Comparison of ENCODE assay signal across 18 cellular contexts in genomic region chr2:238345286-238345968, GRCh38. TPM values are rescaled to one million over a fixed set of nuclear protein-coding genes. Genes with fewer than 3 reads are reported as not detected.
A peak's percentile ranks its signal among the peaks of the same experiment; 100 is the strongest.
DNase-seq lines count a peak whose midpoint lies in the region; ATAC-seq and TF ChIP-seq lines count a peak whose summit lies in the region.
"Had no signal": no experiment of that assay in that cellular context is flagged by ENCODE, and none has a peak within 500 bp of the region (broad histone marks: within the 10 kb centered on the region; RNA-seq: fewer than 3 reads in every experiment).

No MANE protein-coding gene starts in this region.

- no peaks in the 10 kb centered on the region for H3K9me3 Mint-ChIP-seq in activated T-helper 17 cell treated with anti-CD3 and anti-CD28 coated beads, Interleukin-2, amount 50 U/mL, for 72 hours
- H3K9me3 Mint-ChIP-seq in T-helper 2 cell treated with Interferon-gamma antibody and Interleukin-4, amounts not matched to agents 5 μg/mL and 100 μg/mL, for 36 hours = no peaks in the 10 kb centered on the region
- H3K9me3 Mint-ChIP-seq in CD14-positive monocyte = peaks cover 0 to 1% (median 0%) of the 10 kb centered on the region in 7 donors

- H3K27me3 Mint-ChIP-seq in activated T-helper 17 cell treated with anti-CD3 and anti-CD28 coated beads, Interleukin-2, amount 50 U/mL, for 72 hours = no peaks in the 10 kb centered on the region
- no peaks in the 10 kb centered on the region for H3K27me3 Mint-ChIP-seq in T-helper 2 cell treated with Interferon-gamma antibody and Interleukin-4, amounts not matched to agents 5 μg/mL and 100 μg/mL, for 36 hours (ENCODE audit: low read depth)
- no peaks in the 10 kb centered on the region for H3K27me3 Mint-ChIP-seq in CD14-positive monocyte (ENCODE audit: low read depth in 3 of 3)

- no peaks in the 10 kb centered on the region for H3K36me3 Mint-ChIP-seq in activated T-helper 17 cell treated with anti-CD3 and anti-CD28 coated beads, Interleukin-2, amount 50 U/mL, for 72 hours (ENCODE audit: low read depth)
- no peaks in the 10 kb centered on the region for H3K36me3 Mint-ChIP-seq in T-helper 2 cell treated with Interferon-gamma antibody and Interleukin-4, amounts not matched to agents 5 μg/mL and 100 μg/mL, for 36 hours (ENCODE audit: low read depth)
- H3K36me3 Mint-ChIP-seq in CD14-positive monocyte = peaks cover 15 to 17% of the 10 kb centered on the region in 2 donors

- no peak for TF ChIP-seq CTCF in CD14-positive monocyte (IDR thresholded peaks at IDR 0.05)

- DNase-seq in COR-L47 (lab: John Stamatoyannopoulos, UW) (peak; percentile 55), NCI-H146 (lab: John Stamatoyannopoulos, UW) (peak; percentile 60), left ventricle myocardium superior (peak; percentile 63), CD14-positive monocyte (ENCODE audit: low spot score) (no peak), mesenteric fat pad (ENCODE audit: low spot score) (no peak), NCI-H1694 treated with DMSO at 0.1 percent for 48 hours (lab: John Stamatoyannopoulos, UW) (no peak)
- no peak for DNase-seq in T-helper 2 cell treated with Interferon-gamma antibody and Interleukin-4, amounts not matched to agents 5 μg/mL and 100 μg/mL, for 36 hours (ENCODE audit: low spot score)
- DNase-seq: C1 segment of cervical spinal cord, DMS 273 treated with DMSO at 0.1 percent for 48 hours, GDM1, IMR-90, Karpas-422, MG63, NCI-H1092, NCI-H1930, SJCRH30 had no signal

- intact Hi-C loops in left ventricle myocardium superior (cut with micrococcal nuclease) (no loop called here), CD14-positive monocyte (cut with micrococcal nuclease) (no loop called here)

- peak overlapping the region; percentile 38 for H3K27ac Mint-ChIP-seq in activated T-helper 17 cell treated with anti-CD3 and anti-CD28 coated beads, Interleukin-2, amount 50 U/mL, for 72 hours
- no peak overlapping the region for H3K27ac Mint-ChIP-seq in T-helper 2 cell treated with Interferon-gamma antibody and Interleukin-4, amounts not matched to agents 5 μg/mL and 100 μg/mL, for 36 hours
- H3K27ac Mint-ChIP-seq in CD14-positive monocyte = peak overlapping the region in 1 of 7 donors; percentile 35

- peaks cover 5% of the 10 kb centered on the region for H3K4me1 Mint-ChIP-seq in activated T-helper 17 cell treated with anti-CD3 and anti-CD28 coated beads, Interleukin-2, amount 50 U/mL, for 72 hours
- no peaks in the 10 kb centered on the region for H3K4me1 Mint-ChIP-seq in T-helper 2 cell treated with Interferon-gamma antibody and Interleukin-4, amounts not matched to agents 5 μg/mL and 100 μg/mL, for 36 hours (ENCODE audit: low read depth)
- no peaks in the 10 kb centered on the region for H3K4me1 Mint-ChIP-seq in CD14-positive monocyte

- ATAC-seq in activated T-helper 17 cell treated with anti-CD3 and anti-CD28 coated beads, Interleukin-2, amount 50 U/mL, for 72 hours (replicated peaks) = no peak
- ATAC-seq in left ventricle myocardium superior = peak; percentile 92
- ATAC-seq: GM12878 had no signal

- no peak overlapping the region for H3K4me3 Mint-ChIP-seq in activated T-helper 17 cell treated with anti-CD3 and anti-CD28 coated beads, Interleukin-2, amount 50 U/mL, for 72 hours
- H3K4me3 Mint-ChIP-seq in T-helper 2 cell treated with Interferon-gamma antibody and Interleukin-4, amounts not matched to agents 5 μg/mL and 100 μg/mL, for 36 hours = no peak overlapping the region
- H3K4me3 Mint-ChIP-seq in CD14-positive monocyte = no peak overlapping the region

RNA-seq across cellular contexts. Expression of gene TRAF3IP1, which starts 25.1 kb away (rescaled TPM):
- 1 to 10 TPM; 3.4 to 7.2 TPM for total RNA-seq in activated T-helper 17 cell treated with anti-CD3 and anti-CD28 coated beads, Interleukin-2, amount 50 U/mL, for 72 hours
- 13.8 TPM for total RNA-seq in left ventricle myocardium superior
- polyA plus RNA-seq in CD14-positive monocyte = 1 to 10 TPM; 1.5 TPM
- 24.5 TPM for total RNA-seq in mesenteric fat pad

RNA-seq across cellular contexts. Expression of gene PER2, which starts 57.0 kb away (rescaled TPM):
- 10 to 100 TPM in 1 of 2 donors, 1 to 10 TPM in 1; 6.2 to 23.7 TPM for total RNA-seq in activated T-helper 17 cell treated with anti-CD3 and anti-CD28 coated beads, Interleukin-2, amount 50 U/mL, for 72 hours
- total RNA-seq in left ventricle myocardium superior (4.5 TPM), mesenteric fat pad (9.9 TPM)
- polyA plus RNA-seq in CD14-positive monocyte = 1 to 10 TPM; 1.6 to 3.1 TPM

Comparison
In these comparisons a context has a peak if more than half of its experiments do, and no peak if none do; other contexts are left out.
1. DNase-seq: peak in COR-L47 (single experiment), NCI-H146 (single experiment) and left ventricle myocardium superior (single experiment); none in T-helper 2 cell treated with Interferon-gamma antibody and Interleukin-4, amounts not matched to agents 5 μg/mL and 100 μg/mL, for 36 hours (single experiment), CD14-positive monocyte (single experiment), mesenteric fat pad (single experiment) and NCI-H1694 treated with DMSO at 0.1 percent for 48 hours (single experiment).